Comparison of ENCODE assay signal across 31 cellular contexts in genomic region chr20:47870475-47870874, GRCh38.
DNase-seq lines count a peak whose midpoint lies in the region; ATAC-seq, FAIRE-seq and TF ChIP-seq lines count a peak whose summit lies in the region.
"Had no signal": no experiment of that assay in that cellular context is flagged by ENCODE, and none has a peak within 500 bp of the region (broad histone marks: within the 10 kb centered on the region; RNA-seq: fewer than 3 reads in every experiment).

No MANE protein-coding gene starts in this region.

- H3K27ac ChIP-seq in HepG2 (ENCODE audit: extremely low read length, insufficient read depth, low read length) = no peak overlapping the region
- H3K27ac ChIP-seq in right lobe of liver = no peak overlapping the region
- H3K27ac ChIP-seq in osteoblast (ENCODE audit: low read depth, low read length) = no peak overlapping the region
- H3K27ac ChIP-seq: 22Rv1; A549; BLaER1; BLaER1 treated with 17β-estradiol and CSF1 and Interleukin-3, amounts not matched to agents 10 nM and 100 nM; C4-2B had no signal

- no peak overlapping the region for H3K9ac ChIP-seq in HepG2 (ENCODE audit: insufficient read depth, low read depth, low read length)
- H3K9ac ChIP-seq: BLaER1; BLaER1 treated with 17β-estradiol and CSF1 and Interleukin-3, amounts not matched to agents 10 nM and 100 nM had no signal

- H2AFZ ChIP-seq in HepG2 (ENCODE audit: low read length) = no peak overlapping the region
- no peak overlapping the region for H2AFZ ChIP-seq in osteoblast (ENCODE audit: low read length)

- WGBS in HepG2 (ENCODE audit: low lambda C conversion rate) = 17% methylated on average over 2 of the region's 2 CpGs
- WGBS in right lobe of liver (ENCODE audit: insufficient coverage, low coverage, low lambda C conversion rate, missing lambda C conversion rate) = 58% methylated on average over 2 of the region's 2 CpGs

- no peak for TF ChIP-seq EP300 in HepG2 (IDR thresholded peaks at IDR 0.05; ENCODE audit: low read depth in 2 of 2, low read length in 2 of 2)
- no peak for TF ChIP-seq EP300 in HepG2 (CRISPR knock-in tag; IDR thresholded peaks at IDR 0.05; ENCODE audit: borderline replicate concordance)

- H3K9me3 ChIP-seq in HepG2 (ENCODE audit: low read length) (no peaks in the 10 kb centered on the region), right lobe of liver (no peaks in the 10 kb centered on the region), osteoblast (ENCODE audit: low read depth, low read length) (no peaks in the 10 kb centered on the region)
- H3K9me3 ChIP-seq: A549; BE2C; BLaER1; BLaER1 treated with 17β-estradiol and CSF1 and Interleukin-3, amounts not matched to agents 10 nM and 100 nM; Caco-2 had no signal

- no peak for FAIRE-seq in HepG2 (lab: Jason Lieb, UNC)
- FAIRE-seq: A204.1, A549, D721Med had no signal

- ATAC-seq in HepG2 (no peak), right lobe of liver (no peak)
- ATAC-seq: A549; CD8-positive, alpha-beta T cell had no signal

- DNase-seq in HepG2 (ENCODE audit: low spot score) = no peak
- no peak for DNase-seq in right lobe of liver
- peak; percentile 51 for DNase-seq in osteoblast (ENCODE audit: insufficient read length, low spot score, missing footprints)
- no peak for DNase-seq in activated CD4-positive, alpha-beta T cell treated with anti-CD3 and anti-CD28 coated beads for 48 hours
- DNase-seq: 8988T; ACHN; AML-193; BE2C; C1 segment of cervical spinal cord; Caco-2; Calu3; CD4-positive, alpha-beta memory T cell; CD4-positive, alpha-beta T cell; CD4-positive, CD25-positive, alpha-beta regulatory T cell; CD8-positive, alpha-beta memory T cell; CD8-positive, alpha-beta T cell; COR-L47; DMS 273 treated with DMSO at 0.1 percent for 48 hours; DMS153; DMS53; DMS79; DMS79 treated with DMSO at 0.1 percent for 48 hours; DND-41; EL had no signal

- H3K4me1 ChIP-seq in HepG2 (ENCODE audit: insufficient read depth, low read length) (peaks cover 19% of the 10 kb centered on the region), right lobe of liver (peaks cover 0 to 4% (median 0%) of the 10 kb centered on the region in 4 donors), osteoblast (ENCODE audit: insufficient read depth, low read length) (no peaks in the 10 kb centered on the region)
- H3K4me1 ChIP-seq: A549; BLaER1; BLaER1 treated with 17β-estradiol and CSF1 and Interleukin-3, amounts not matched to agents 10 nM and 100 nM; Caco-2 had no signal

- TF ChIP-seq RAD21 in HepG2 (CRISPR knock-in tag; IDR thresholded peaks at IDR 0.05) = no peak

- POLR2A ChIA-PET in HepG2 (lab: Yijun Ruan, JAX) = no interaction called here

- TF ChIP-seq CTCF in HepG2 (CRISPR knock-in tag; IDR thresholded peaks at IDR 0.05) = no peak
- TF ChIP-seq CTCF in right lobe of liver (IDR thresholded peaks at IDR 0.05) = no peak
- TF ChIP-seq CTCF in osteoblast (IDR thresholded peaks at IDR 0.05; ENCODE audit: extremely low read depth, low read depth, low read length) = no peak

- H3K27me3 ChIP-seq in HepG2 (ENCODE audit: control insufficient read depth in 1 of 2, insufficient read depth in 2 of 2, low read length in 2 of 2) (peaks cover 7 to 41% of the 10 kb centered on the region in 2 experiments; a peak in 4 of 5 replicates), right lobe of liver (no peaks in the 10 kb centered on the region), osteoblast (ENCODE audit: insufficient read depth, low read length) (no peaks in the 10 kb centered on the region)
- H3K27me3 ChIP-seq: BE2C; BLaER1; BLaER1 treated with 17β-estradiol and CSF1 and Interleukin-3, amounts not matched to agents 10 nM and 100 nM had no signal

- BruUV-seq in HepG2 (replicated peaks; lab: Mats Ljungman, UMichigan) = no TSS peak

- no peaks in the 10 kb centered on the region for H4K20me1 ChIP-seq in HepG2 (ENCODE audit: insufficient read depth, low read length)
- H4K20me1 ChIP-seq in osteoblast (ENCODE audit: insufficient read depth, low read length) = no peaks in the 10 kb centered on the region
- H4K20me1 ChIP-seq: BLaER1; BLaER1 treated with 17β-estradiol and CSF1 and Interleukin-3, amounts not matched to agents 10 nM and 100 nM had no signal

- intact Hi-C loops in HepG2 (cut with micrococcal nuclease; ENCODE audit: unreplicated experiment) = no loop called here
- intact Hi-C loops in right lobe of liver (cut with DNase I) = no loop called here

- in situ Hi-C loops in HepG2 (cut with HindIII; ENCODE audit: extremely low pct_ligation_motif_present, low pct_unique_long_range_greater_than_20kb) = no loop called here

- CTCF ChIA-PET in HepG2 (lab: Yijun Ruan, JAX; ENCODE audit: low intra/inter-chr PET ratio, low total read pairs) = no interaction called here

- H3K4me2 ChIP-seq in HepG2 (ENCODE audit: low read depth, low read length) (no peak overlapping the region), osteoblast (ENCODE audit: insufficient read depth, low read length) (no peak overlapping the region)
- H3K4me2 ChIP-seq: A549; BLaER1; BLaER1 treated with 17β-estradiol and CSF1 and Interleukin-3, amounts not matched to agents 10 nM and 100 nM had no signal

- H3K79me2 ChIP-seq in HepG2 (ENCODE audit: insufficient read depth, low read length) (no peaks in the 10 kb centered on the region), osteoblast (ENCODE audit: insufficient read depth, low read length) (no peaks in the 10 kb centered on the region)

- TF ChIP-seq POLR2A in HepG2 (IDR thresholded peaks at IDR 0.05; ENCODE audit: insufficient read depth in 1 of 2, low read depth in 2 of 2, low read length in 2 of 2) (no peak), right lobe of liver (IDR thresholded peaks at IDR 0.05) (no peak)

- no peaks in the 10 kb centered on the region for H3K36me3 ChIP-seq in HepG2 (replicated peaks in 1 of 2; ENCODE audit: control insufficient read depth in 1 of 2, insufficient read depth in 2 of 2, low read length in 2 of 2)
- H3K36me3 ChIP-seq in right lobe of liver = no peaks in the 10 kb centered on the region
- H3K36me3 ChIP-seq in osteoblast (ENCODE audit: insufficient read depth, low read length) = no peaks in the 10 kb centered on the region
- H3K36me3 ChIP-seq: BE2C; BLaER1; BLaER1 treated with 17β-estradiol and CSF1 and Interleukin-3, amounts not matched to agents 10 nM and 100 nM had no signal

- H3K4me3 ChIP-seq in HepG2 (replicated peaks in 1 of 3; ENCODE audit: insufficient read depth in 1 of 3, low read depth in 2 of 3, low read length in 3 of 3) (no peak overlapping the region), right lobe of liver (no peak overlapping the region), osteoblast (ENCODE audit: insufficient read depth, low read length) (no peak overlapping the region)
- H3K4me3 ChIP-seq: A549; BLaER1; BLaER1 treated with 17β-estradiol and CSF1 and Interleukin-3, amounts not matched to agents 10 nM and 100 nM had no signal

TF ChIP-seq in HepG2, 621 proteins besides CTCF, POLR2A, EP300 and RAD21:
- TF ChIP-seq NONO (IDR thresholded peaks at IDR 0.05) (no peak), NONO (CRISPR knock-in tag; conservative IDR thresholded peaks at IDR 0.05) (no peak), MTF2 (CRISPR knock-in tag; IDR thresholded peaks at IDR 0.05; ENCODE audit: borderline replicate concordance) (0 out of 2 replicates have a peak, but pooled peaks have one; percentile 44), ZNF362 (CRISPR knock-in tag; IDR thresholded peaks at IDR 0.05; ENCODE audit: borderline replicate concordance) (peak; percentile 68; the same call in 1 of the 2 replicates)
